Comparison of ENCODE assay signal across 1 cellular context in genomic region chr3:11593318-11594034, GRCh38.
TF ChIP-seq lines count a peak whose summit lies in the region.

No MANE protein-coding gene starts in this region.

TF ChIP-seq in HepG2, 621 proteins besides CTCF, POLR2A, EP300 and RAD21 (continued from another document and continues in another):
- TF ChIP-seq, protein P1, sequence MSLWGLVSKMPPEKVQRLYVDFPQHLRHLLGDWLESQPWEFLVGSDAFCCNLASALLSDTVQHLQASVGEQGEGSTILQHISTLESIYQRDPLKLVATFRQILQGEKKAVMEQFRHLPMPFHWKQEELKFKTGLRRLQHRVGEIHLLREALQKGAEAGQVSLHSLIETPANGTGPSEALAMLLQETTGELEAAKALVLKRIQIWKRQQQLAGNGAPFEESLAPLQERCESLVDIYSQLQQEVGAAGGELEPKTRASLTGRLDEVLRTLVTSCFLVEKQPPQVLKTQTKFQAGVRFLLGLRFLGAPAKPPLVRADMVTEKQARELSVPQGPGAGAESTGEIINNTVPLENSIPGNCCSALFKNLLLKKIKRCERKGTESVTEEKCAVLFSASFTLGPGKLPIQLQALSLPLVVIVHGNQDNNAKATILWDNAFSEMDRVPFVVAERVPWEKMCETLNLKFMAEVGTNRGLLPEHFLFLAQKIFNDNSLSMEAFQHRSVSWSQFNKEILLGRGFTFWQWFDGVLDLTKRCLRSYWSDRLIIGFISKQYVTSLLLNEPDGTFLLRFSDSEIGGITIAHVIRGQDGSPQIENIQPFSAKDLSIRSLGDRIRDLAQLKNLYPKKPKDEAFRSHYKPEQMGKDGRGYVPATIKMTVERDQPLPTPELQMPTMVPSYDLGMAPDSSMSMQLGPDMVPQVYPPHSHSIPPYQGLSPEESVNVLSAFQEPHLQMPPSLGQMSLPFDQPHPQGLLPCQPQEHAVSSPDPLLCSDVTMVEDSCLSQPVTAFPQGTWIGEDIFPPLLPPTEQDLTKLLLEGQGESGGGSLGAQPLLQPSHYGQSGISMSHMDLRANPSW (CRISPR knock-in tag; IDR thresholded peaks at IDR 0.05; ENCODE audit: borderline replicate concordance): no peak
- no peak for TF ChIP-seq ZNF367 (CRISPR knock-in tag; IDR thresholded peaks at IDR 0.05; ENCODE audit: borderline replicate concordance)
- TF ChIP-seq, protein P2, sequence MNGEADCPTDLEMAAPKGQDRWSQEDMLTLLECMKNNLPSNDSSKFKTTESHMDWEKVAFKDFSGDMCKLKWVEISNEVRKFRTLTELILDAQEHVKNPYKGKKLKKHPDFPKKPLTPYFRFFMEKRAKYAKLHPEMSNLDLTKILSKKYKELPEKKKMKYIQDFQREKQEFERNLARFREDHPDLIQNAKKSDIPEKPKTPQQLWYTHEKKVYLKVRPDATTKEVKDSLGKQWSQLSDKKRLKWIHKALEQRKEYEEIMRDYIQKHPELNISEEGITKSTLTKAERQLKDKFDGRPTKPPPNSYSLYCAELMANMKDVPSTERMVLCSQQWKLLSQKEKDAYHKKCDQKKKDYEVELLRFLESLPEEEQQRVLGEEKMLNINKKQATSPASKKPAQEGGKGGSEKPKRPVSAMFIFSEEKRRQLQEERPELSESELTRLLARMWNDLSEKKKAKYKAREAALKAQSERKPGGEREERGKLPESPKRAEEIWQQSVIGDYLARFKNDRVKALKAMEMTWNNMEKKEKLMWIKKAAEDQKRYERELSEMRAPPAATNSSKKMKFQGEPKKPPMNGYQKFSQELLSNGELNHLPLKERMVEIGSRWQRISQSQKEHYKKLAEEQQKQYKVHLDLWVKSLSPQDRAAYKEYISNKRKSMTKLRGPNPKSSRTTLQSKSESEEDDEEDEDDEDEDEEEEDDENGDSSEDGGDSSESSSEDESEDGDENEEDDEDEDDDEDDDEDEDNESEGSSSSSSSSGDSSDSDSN (CRISPR knock-in tag; IDR thresholded peaks at IDR 0.05): peak; percentile 29; the same call in 1 of the 2 replicates
- TF ChIP-seq KDM2A (CRISPR knock-in tag; IDR thresholded peaks at IDR 0.05; ENCODE audit: borderline replicate concordance, low read depth): peak; percentile 27; the same call in 1 of the 2 replicates
- peak; percentile 52 for TF ChIP-seq ZNF687 (CRISPR knock-in tag; IDR thresholded peaks at IDR 0.05)
- no peak for TF ChIP-seq ZZZ3 (CRISPR knock-in tag; IDR thresholded peaks at IDR 0.05; ENCODE audit: borderline replicate concordance)
- no peak for TF ChIP-seq FOXP1 (IDR thresholded peaks at IDR 0.05)
- peak; percentile 74; the same call in 1 of the 2 replicates for TF ChIP-seq FOXP1 (CRISPR knock-in tag; IDR thresholded peaks at IDR 0.05)
- peak; percentile 36; the same call in 1 of the 2 replicates for TF ChIP-seq ETV5 (CRISPR knock-in tag; IDR thresholded peaks at IDR 0.05; ENCODE audit: borderline replicate concordance)
- TF ChIP-seq NCOA2 (CRISPR knock-in tag; IDR thresholded peaks at IDR 0.05): peak; percentile 55
- no peak for TF ChIP-seq ZNF546 (CRISPR knock-in tag; conservative IDR thresholded peaks at IDR 0.05)
- TF ChIP-seq HES4 (CRISPR knock-in tag; IDR thresholded peaks at IDR 0.05; ENCODE audit: borderline replicate concordance): no peak
- TF ChIP-seq RCOR2 (CRISPR knock-in tag; IDR thresholded peaks at IDR 0.05): 0 out of 2 replicates have a peak, but pooled peaks have one; percentile 31
- peak; percentile 37; the same call in 1 of the 2 replicates for TF ChIP-seq BHLHE40 (IDR thresholded peaks at IDR 0.05; ENCODE audit: low read length)
- no peak for TF ChIP-seq THAP8 (CRISPR knock-in tag; IDR thresholded peaks at IDR 0.05; ENCODE audit: borderline replicate concordance)
- peak; percentile 27; the same call in 1 of the 2 replicates for TF ChIP-seq HMG20A (CRISPR knock-in tag; IDR thresholded peaks at IDR 0.05; ENCODE audit: borderline replicate concordance)
- no peak for TF ChIP-seq ZNF136 (CRISPR knock-in tag; IDR thresholded peaks at IDR 0.05; ENCODE audit: low read depth)
- TF ChIP-seq ZNF205 (CRISPR knock-in tag; IDR thresholded peaks at IDR 0.05): no peak
- TF ChIP-seq ZBTB21 (CRISPR knock-in tag; IDR thresholded peaks at IDR 0.05): no peak
- no peak for TF ChIP-seq REST (IDR thresholded peaks at IDR 0.05; ENCODE audit: borderline replicate concordance in 1 of 2, low read depth in 1 of 2, low read length in 2 of 2)
- peak; percentile 88 for TF ChIP-seq TBX2 (CRISPR knock-in tag; IDR thresholded peaks at IDR 0.05; ENCODE audit: borderline replicate concordance)
- peak; percentile 92 for TF ChIP-seq TCF7 (IDR thresholded peaks at IDR 0.05; ENCODE audit: low read depth)
- TF ChIP-seq IRF2 (CRISPR knock-in tag; IDR thresholded peaks at IDR 0.05): peak; percentile 31; the same call in 1 of the 2 replicates
- 0 out of 2 replicates have a peak, but pooled peaks have one; percentile 28 for TF ChIP-seq MAX (IDR thresholded peaks at IDR 0.05)
- TF ChIP-seq FOXA3 (CRISPR knock-in tag; IDR thresholded peaks at IDR 0.05): peak; percentile 73
- TF ChIP-seq, protein P3, sequence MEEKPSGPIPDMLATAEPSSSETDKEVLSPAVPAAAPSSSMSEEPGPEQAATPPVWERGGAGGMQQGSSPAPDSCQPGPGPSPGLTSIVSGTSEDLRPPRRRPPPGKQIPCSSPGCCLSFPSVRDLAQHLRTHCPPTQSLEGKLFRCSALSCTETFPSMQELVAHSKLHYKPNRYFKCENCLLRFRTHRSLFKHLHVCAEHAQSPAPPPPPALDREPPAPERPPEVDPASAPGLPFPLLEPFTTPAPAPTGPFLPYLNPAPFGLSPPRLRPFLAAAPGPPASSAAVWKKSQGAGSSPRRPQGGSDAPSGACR (CRISPR knock-in tag; IDR thresholded peaks at IDR 0.05): no peak
- TF ChIP-seq ZNF773 (CRISPR knock-in tag; IDR thresholded peaks at IDR 0.05; ENCODE audit: borderline replicate concordance): no peak
- TF ChIP-seq MTA1 (CRISPR knock-in tag; IDR thresholded peaks at IDR 0.05; ENCODE audit: borderline replicate concordance): 0 out of 2 replicates have a peak, but pooled peaks have one; percentile 23
- no peak for TF ChIP-seq MTERF4 (CRISPR knock-in tag; IDR thresholded peaks at IDR 0.05)
- TF ChIP-seq CREM (IDR thresholded peaks at IDR 0.05): peak; percentile 65
- no peak for TF ChIP-seq CREM (CRISPR knock-in tag; IDR thresholded peaks at IDR 0.05)
- peak; percentile 75 for TF ChIP-seq ELF3 (CRISPR knock-in tag; IDR thresholded peaks at IDR 0.05)
- no peak for TF ChIP-seq ZNF567 (CRISPR knock-in tag; IDR thresholded peaks at IDR 0.05; ENCODE audit: borderline replicate concordance)
- peak; percentile 34; the same call in 1 of the 2 replicates for TF ChIP-seq ISL2 (CRISPR knock-in tag; IDR thresholded peaks at IDR 0.05)
- TF ChIP-seq ZBTB4 (CRISPR knock-in tag; IDR thresholded peaks at IDR 0.05; ENCODE audit: borderline replicate concordance): peak; percentile 78; the same call in 1 of the 2 replicates
- TF ChIP-seq, protein P4, sequence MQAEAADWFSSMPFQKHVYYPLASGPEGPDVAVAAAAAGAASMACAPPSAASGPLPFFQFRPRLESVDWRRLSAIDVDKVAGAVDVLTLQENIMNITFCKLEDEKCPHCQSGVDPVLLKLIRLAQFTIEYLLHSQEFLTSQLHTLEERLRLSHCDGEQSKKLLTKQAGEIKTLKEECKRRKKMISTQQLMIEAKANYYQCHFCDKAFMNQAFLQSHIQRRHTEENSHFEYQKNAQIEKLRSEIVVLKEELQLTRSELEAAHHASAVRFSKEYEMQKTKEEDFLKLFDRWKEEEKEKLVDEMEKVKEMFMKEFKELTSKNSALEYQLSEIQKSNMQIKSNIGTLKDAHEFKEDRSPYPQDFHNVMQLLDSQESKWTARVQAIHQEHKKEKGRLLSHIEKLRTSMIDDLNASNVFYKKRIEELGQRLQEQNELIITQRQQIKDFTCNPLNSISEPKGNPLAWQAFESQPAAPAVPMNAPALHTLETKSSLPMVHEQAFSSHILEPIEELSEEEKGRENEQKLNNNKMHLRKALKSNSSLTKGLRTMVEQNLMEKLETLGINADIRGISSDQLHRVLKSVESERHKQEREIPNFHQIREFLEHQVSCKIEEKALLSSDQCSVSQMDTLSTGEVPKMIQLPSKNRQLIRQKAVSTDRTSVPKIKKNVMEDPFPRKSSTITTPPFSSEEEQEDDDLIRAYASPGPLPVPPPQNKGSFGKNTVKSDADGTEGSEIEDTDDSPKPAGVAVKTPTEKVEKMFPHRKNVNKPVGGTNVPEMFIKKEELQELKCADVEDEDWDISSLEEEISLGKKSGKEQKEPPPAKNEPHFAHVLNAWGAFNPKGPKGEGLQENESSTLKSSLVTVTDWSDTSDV (CRISPR knock-in tag; IDR thresholded peaks at IDR 0.05): no peak
